Comparison of ENCODE assay signal across 1 cellular context in genomic region chr17:49117581-49118230, GRCh38.
TF ChIP-seq lines count a peak whose summit lies in the region.

No MANE protein-coding gene starts in this region.

TF ChIP-seq in A549, 52 proteins besides CTCF, POLR2A, EP300 and RAD21 (continued from another document):
- TF ChIP-seq PBX3 (IDR thresholded peaks at IDR 0.05) (no peak), RARB (CRISPR knock-in tag; IDR thresholded peaks at IDR 0.05) (no peak), FOXS1 (CRISPR knock-in tag; IDR thresholded peaks at IDR 0.05) (no peak), POLR2AphosphoS2 (conservative IDR thresholded peaks at IDR 0.05; ENCODE audit: low read length) (no peak), HOXA7 (CRISPR knock-in tag; IDR thresholded peaks at IDR 0.05) (no peak), CBX8 (IDR thresholded peaks at IDR 0.05) (no peak), HDAC2 (IDR thresholded peaks at IDR 0.05) (no peak), ZNF302 (CRISPR knock-in tag; IDR thresholded peaks at IDR 0.05) (no peak), MAZ (IDR thresholded peaks at IDR 0.05; ENCODE audit: borderline replicate concordance, low read depth, low read length) (no peak), GATA3 (IDR thresholded peaks at IDR 0.05; ENCODE audit: borderline replicate concordance) (no peak), TP53 (CRISPR knock-in tag; IDR thresholded peaks at IDR 0.05) (no peak), ZSCAN20 (CRISPR knock-in tag; IDR thresholded peaks at IDR 0.05) (no peak), JUN (IDR thresholded peaks at IDR 0.05) (no peak), CHD2 (IDR thresholded peaks at IDR 0.05; ENCODE audit: low read length, partially characterized antibody) (no peak), CHD4 (IDR thresholded peaks at IDR 0.05; ENCODE audit: borderline replicate concordance) (no peak), HEYL (CRISPR knock-in tag; IDR thresholded peaks at IDR 0.05) (no peak), HOXB5 (CRISPR knock-in tag; IDR thresholded peaks at IDR 0.05) (no peak)
- TF ChIP-seq, protein P1, sequence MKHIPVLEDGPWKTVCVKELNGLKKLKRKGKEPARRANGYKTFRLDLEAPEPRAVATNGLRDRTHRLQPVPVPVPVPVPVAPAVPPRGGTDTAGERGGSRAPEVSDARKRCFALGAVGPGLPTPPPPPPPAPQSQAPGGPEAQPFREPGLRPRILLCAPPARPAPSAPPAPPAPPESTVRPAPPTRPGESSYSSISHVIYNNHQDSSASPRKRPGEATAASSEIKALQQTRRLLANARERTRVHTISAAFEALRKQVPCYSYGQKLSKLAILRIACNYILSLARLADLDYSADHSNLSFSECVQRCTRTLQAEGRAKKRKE (CRISPR knock-in tag; IDR thresholded peaks at IDR 0.05; ENCODE audit: low read depth): no peak
